In the genomic region with DNA sequence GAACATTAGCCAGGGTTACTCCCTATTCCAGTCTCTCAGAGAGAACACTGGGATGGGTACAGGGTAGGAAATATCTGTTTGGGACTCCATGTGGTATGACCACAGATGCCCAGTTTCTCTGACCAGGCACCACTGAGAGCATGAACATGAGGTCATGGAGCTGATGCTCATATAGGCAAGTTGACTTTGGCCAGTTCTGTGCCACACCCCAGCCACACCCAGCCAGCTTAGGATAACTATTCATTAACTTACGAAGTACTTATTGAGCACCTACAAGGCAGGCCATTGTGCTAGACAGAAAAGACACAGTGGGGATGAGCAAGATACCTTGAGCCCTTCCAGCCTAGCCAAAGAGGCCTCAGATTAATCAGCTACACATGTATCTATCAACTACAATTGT, we compare ENCODE assay signal across 17 cellular contexts.
DNase-seq lines count a peak whose midpoint lies in the region; FAIRE-seq and TF ChIP-seq lines count a peak whose summit lies in the region.
"Had no signal": no experiment of that assay in that cellular context is flagged by ENCODE, and none has a peak within 500 bp of the region (broad histone marks: within the 10 kb centered on the region; RNA-seq: fewer than 3 reads in every experiment).

No MANE protein-coding gene starts in this region.

- no peak overlapping the region for H3K27ac Mint-ChIP-seq in H9
- H3K27ac Mint-ChIP-seq: CD4-positive, alpha-beta memory T cell had no signal

- no peak overlapping the region for H4K8ac ChIP-seq in H9 (replicated peaks; ENCODE audit: insufficient read length, low read depth, low read length)

- peaks cover 2% of the 10 kb centered on the region; the same call in 1 of the 2 replicates for H3K27me3 ChIP-seq in H9 (ENCODE audit: insufficient read depth, low read length)
- H3K27me3 ChIP-seq in esophagus muscularis mucosa = peaks cover 0 to 4% (median 0%) of the 10 kb centered on the region in 4 donors
- peaks cover 0 to 2% of the 10 kb centered on the region in 2 donors for H3K27me3 ChIP-seq in small intestine (ENCODE audit: control insufficient read depth in 2 of 2, insufficient read depth in 2 of 2, low read length in 2 of 2)
- H3K27me3 ChIP-seq: BE2C had no signal

- H2BK5ac ChIP-seq in H9 (ENCODE audit: insufficient read length, low read length) = no peak overlapping the region

- FAIRE-seq in HTR-8/SVneo (lab: Jason Lieb, UNC) = peak; percentile 86
- no peak for FAIRE-seq in small intestine (lab: Jason Lieb, UNC)
- FAIRE-seq: A549, G401.6, GM12891, H54 had no signal

- H4K20me1 ChIP-seq in H9 (ENCODE audit: control insufficient read depth, insufficient read depth, insufficient read length) = no peaks in the 10 kb centered on the region

- TF ChIP-seq EP300 in esophagus muscularis mucosa (IDR thresholded peaks at IDR 0.05) = no peak

- no peak overlapping the region for H3K4me2 ChIP-seq in H9 (ENCODE audit: insufficient read depth, insufficient read length, low read length)
- H3K4me2 ChIP-seq: A549 had no signal

- no peak overlapping the region for H3K56ac ChIP-seq in H9 (ENCODE audit: insufficient read length, low read depth, low read length)

- no peak overlapping the region for H4K91ac ChIP-seq in H9 (ENCODE audit: insufficient read length, low read depth, low read length)

- H3K9ac ChIP-seq in H9 (ENCODE audit: extremely low read depth, insufficient read length, low read length) = no peak overlapping the region
- H3K9ac ChIP-seq: GM23248 had no signal

- H3K36me3 ChIP-seq in esophagus muscularis mucosa (peaks cover 0 to 7% (median 0%) of the 10 kb centered on the region in 4 donors), small intestine (ENCODE audit: control insufficient read depth in 2 of 2, insufficient read depth in 2 of 2, low read length in 2 of 2) (no peaks in the 10 kb centered on the region)
- H3K36me3 ChIP-seq: BE2C had no signal

- no peak overlapping the region for H3K4me3 Mint-ChIP-seq in H9
- H3K4me3 Mint-ChIP-seq: CD4-positive, alpha-beta memory T cell had no signal

- H3K18ac ChIP-seq in H9 (ENCODE audit: insufficient read length, low read depth, low read length) = no peak overlapping the region

- no peak overlapping the region for H4K5ac ChIP-seq in H9 (ENCODE audit: insufficient read length, low read depth, low read length)

- peaks cover 8 to 13% of the 10 kb centered on the region in 2 experiments; a peak in 4 of 5 replicates for H3K9me3 Mint-ChIP-seq in H9

- peaks cover 0 to 10% (median 3%) of the 10 kb centered on the region in 3 experiments; a peak in 3 of 7 replicates for H3K36me3 Mint-ChIP-seq in H9 (ENCODE audit: insufficient read depth in 1 of 3, low read depth in 3 of 3)
- H3K36me3 Mint-ChIP-seq: CD4-positive, alpha-beta memory T cell had no signal

- no peaks in the 10 kb centered on the region; a peak in 1 of 4 replicates for H3K4me1 Mint-ChIP-seq in H9

- no peak overlapping the region for H3K4me3 ChIP-seq in esophagus muscularis mucosa
- no peak overlapping the region for H3K4me3 ChIP-seq in small intestine (ENCODE audit: low read depth in 1 of 2, low read length in 2 of 2)
- H3K4me3 ChIP-seq: A549, GM23248 had no signal

- no peak for TF ChIP-seq CTCF in H9 (conservative IDR thresholded peaks at IDR 0.05)
- no peak for TF ChIP-seq CTCF in esophagus muscularis mucosa (IDR thresholded peaks at IDR 0.05)

- H3K27me3 Mint-ChIP-seq in H9 (ENCODE audit: low read depth) = peaks cover 17% of the 10 kb centered on the region

- no peak overlapping the region for H2AFZ ChIP-seq in H9 (ENCODE audit: low read length)
- H2AFZ ChIP-seq: GM23248 had no signal

- H3K9me3 ChIP-seq in H9 (ENCODE audit: control insufficient read depth, low read depth, low read length) (no peaks in the 10 kb centered on the region), esophagus muscularis mucosa (peaks cover 0 to 4% (median 1%) of the 10 kb centered on the region in 4 donors), small intestine (ENCODE audit: control insufficient read depth, low read depth) (no peaks in the 10 kb centered on the region)
- H3K9me3 ChIP-seq: BE2C had no signal

- H3K79me2 ChIP-seq in H9 (ENCODE audit: insufficient read depth, low read length) = no peaks in the 10 kb centered on the region

- H3K14ac ChIP-seq in H9 (ENCODE audit: insufficient read depth, low read length) = no peak overlapping the region

- H3K27ac ChIP-seq in H9 (ENCODE audit: insufficient read length, low read depth, low read length) (no peak overlapping the region), esophagus muscularis mucosa (replicated peaks in 1 of 4) (no peak overlapping the region), small intestine (ENCODE audit: low read depth in 1 of 2, low read length in 1 of 2) (no peak overlapping the region)
- H3K27ac ChIP-seq: A549, C4-2B, GM23248 had no signal

- no peaks in the 10 kb centered on the region for H3K79me1 ChIP-seq in H9 (ENCODE audit: insufficient read depth, low read depth, low read length, poor library complexity, severe bottlenecking)

- H3K23ac ChIP-seq in H9 (ENCODE audit: insufficient read length, low read depth, low read length) = no peak overlapping the region

- H2BK20ac ChIP-seq in H9 (ENCODE audit: low read depth, low read length, poor library complexity, severe bottlenecking) = no peak overlapping the region

- H3K4me1 ChIP-seq in H9 (ENCODE audit: insufficient read depth, low read length) (no peaks in the 10 kb centered on the region), esophagus muscularis mucosa (peaks cover 0 to 6% (median 0%) of the 10 kb centered on the region in 4 donors), small intestine (ENCODE audit: control insufficient read depth in 2 of 2, insufficient read depth in 1 of 2, low read depth in 1 of 2, low read length in 1 of 2) (no peaks in the 10 kb centered on the region)
- H3K4me1 ChIP-seq: A549 had no signal

- H3K4ac ChIP-seq in H9 (ENCODE audit: low read depth, low read length) = no peak overlapping the region

- TF ChIP-seq POLR2A in esophagus muscularis mucosa (IDR thresholded peaks at IDR 0.05; ENCODE audit: low read depth) = no peak

- intact Hi-C loops in esophagus muscularis mucosa (cut with DNase I) = no loop called here

- H3T11ph ChIP-seq in H9 (ENCODE audit: low read length) = no peak overlapping the region

- H2BK12ac ChIP-seq in H9 (ENCODE audit: insufficient read length, low read depth, low read length) = no peak overlapping the region

- no peak overlapping the region for H2AK5ac ChIP-seq in H9 (ENCODE audit: insufficient read length, low read length)

- H3K23me2 ChIP-seq in H9 (ENCODE audit: insufficient read length, low read depth, low read length, poor library complexity, severe bottlenecking) = no peaks in the 10 kb centered on the region

- WGBS in H9 (ENCODE audit: extremely low coverage, insufficient read length, low lambda C conversion rate) = no CpG with 5 or more reads among the region's 1 CpG
- WGBS in esophagus muscularis mucosa = 100% methylated on average over 1 of the region's 1 CpG
- 17 to 71% (median 52%) methylated on average over 1 of the region's 1 CpG for WGBS in small intestine, 3 donors

- no peak overlapping the region for H2BK15ac ChIP-seq in H9 (ENCODE audit: low read depth, low read length)

- H2BK120ac ChIP-seq in H9 (ENCODE audit: low read depth, low read length, poor library complexity, severe bottlenecking) = no peak overlapping the region

- DNase-seq in H9 (peak; percentile 6), HTR-8/SVneo (ENCODE audit: insufficient read length, low spot score) (no peak), esophagus muscularis mucosa (ENCODE audit: extremely low spot score) (peak; percentile 75), small intestine (peak; percentile 23), middle frontal gyrus (ENCODE audit: extremely low spot score, low spot score) (no peak), NOMO-1 treated with DMSO at 0.1 percent for 48 hours (lab: John Stamatoyannopoulos, UW; ENCODE audit: unreplicated experiment) (no peak), D341Med (ENCODE audit: low spot score) (no peak)
- DNase-seq: BE2C; CD4-positive, alpha-beta memory T cell; DMS153; EL; GM23248 had no signal

Comparison
In these comparisons a context has a peak if more than half of its experiments do, and no peak if none do; other contexts are left out.
1. DNase-seq: peak in H9 (single experiment), esophagus muscularis mucosa (single experiment) and small intestine (single experiment); none in HTR-8/SVneo (single experiment), middle frontal gyrus (single experiment), NOMO-1 treated with DMSO at 0.1 percent for 48 hours (single experiment) and D341Med (single experiment).